1 cellular context compared by ENCODE assay signal in genomic region chr7:134854816-134855215, GRCh38.
TF ChIP-seq lines count a peak whose summit lies in the region.

No MANE protein-coding gene starts in this region.

TF ChIP-seq in IMR-90, 13 proteins besides CTCF, POLR2A, EP300 and RAD21 (continued from another document):
- TF ChIP-seq ELK1 (IDR thresholded peaks at IDR 0.05; ENCODE audit: borderline replicate concordance, low read depth, low read length): no peak
- TF ChIP-seq BHLHE40 (IDR thresholded peaks at IDR 0.05; ENCODE audit: low read depth, low read length): no peak
- no peak for TF ChIP-seq MXI1 (IDR thresholded peaks at IDR 0.05; ENCODE audit: borderline replicate concordance, low read depth, low read length)
- no peak for TF ChIP-seq SMC3 (IDR thresholded peaks at IDR 0.05; ENCODE audit: low read depth, low read length)
- no peak for TF ChIP-seq NFE2L2 (IDR thresholded peaks at IDR 0.05; ENCODE audit: low read depth, low read length)
- TF ChIP-seq RCOR1 (IDR thresholded peaks at IDR 0.05; ENCODE audit: insufficient replicate concordance, low read length): no peak
- no peak for TF ChIP-seq CEBPB (IDR thresholded peaks at IDR 0.05; ENCODE audit: low read depth, low read length)
- TF ChIP-seq MAFK (IDR thresholded peaks at IDR 0.05; ENCODE audit: low read depth, low read length): no peak
